In the genomic region with DNA sequence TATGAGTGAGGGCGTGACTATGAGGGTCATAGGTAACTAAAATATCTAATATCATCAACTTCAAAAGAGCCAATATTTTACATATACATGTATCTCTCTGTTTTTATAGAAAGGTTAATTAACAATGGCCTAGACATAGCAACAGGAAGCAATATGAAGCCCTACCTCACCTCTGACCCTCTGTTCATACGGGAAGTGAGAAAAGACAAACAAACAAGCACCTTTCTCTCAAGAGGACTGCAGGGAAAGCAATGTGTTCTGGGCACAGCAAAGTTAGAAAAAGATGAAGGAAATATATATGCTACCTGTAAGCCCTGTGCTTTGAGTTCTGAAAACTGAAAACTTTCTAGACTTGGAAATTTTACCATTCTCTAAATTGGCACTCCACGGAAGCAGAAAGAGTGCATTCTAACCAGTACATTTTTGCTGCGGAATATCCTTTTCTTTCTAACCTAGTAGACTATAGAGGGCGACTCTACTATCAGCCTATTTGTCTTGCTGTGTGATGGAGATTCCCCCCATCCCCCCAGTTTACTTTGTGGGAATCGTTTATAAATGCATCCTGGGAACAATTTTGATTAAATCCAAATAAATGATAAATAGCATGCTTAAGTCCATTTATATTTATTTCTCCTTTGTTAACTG, we compare ENCODE assay signal across 1 cellular context.
TF ChIP-seq lines count a peak whose summit lies in the region.

No MANE protein-coding gene starts in this region.

TF ChIP-seq in SK-N-SH, 30 proteins besides CTCF, POLR2A, EP300 and RAD21 (continued from another document):
- TF ChIP-seq, protein P1, sequence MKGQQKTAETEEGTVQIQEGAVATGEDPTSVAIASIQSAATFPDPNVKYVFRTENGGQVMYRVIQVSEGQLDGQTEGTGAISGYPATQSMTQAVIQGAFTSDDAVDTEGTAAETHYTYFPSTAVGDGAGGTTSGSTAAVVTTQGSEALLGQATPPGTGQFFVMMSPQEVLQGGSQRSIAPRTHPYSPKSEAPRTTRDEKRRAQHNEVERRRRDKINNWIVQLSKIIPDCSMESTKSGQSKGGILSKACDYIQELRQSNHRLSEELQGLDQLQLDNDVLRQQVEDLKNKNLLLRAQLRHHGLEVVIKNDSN (IDR thresholded peaks at IDR 0.05; ENCODE audit: borderline replicate concordance, low read depth): no peak
- TF ChIP-seq, protein P2, sequence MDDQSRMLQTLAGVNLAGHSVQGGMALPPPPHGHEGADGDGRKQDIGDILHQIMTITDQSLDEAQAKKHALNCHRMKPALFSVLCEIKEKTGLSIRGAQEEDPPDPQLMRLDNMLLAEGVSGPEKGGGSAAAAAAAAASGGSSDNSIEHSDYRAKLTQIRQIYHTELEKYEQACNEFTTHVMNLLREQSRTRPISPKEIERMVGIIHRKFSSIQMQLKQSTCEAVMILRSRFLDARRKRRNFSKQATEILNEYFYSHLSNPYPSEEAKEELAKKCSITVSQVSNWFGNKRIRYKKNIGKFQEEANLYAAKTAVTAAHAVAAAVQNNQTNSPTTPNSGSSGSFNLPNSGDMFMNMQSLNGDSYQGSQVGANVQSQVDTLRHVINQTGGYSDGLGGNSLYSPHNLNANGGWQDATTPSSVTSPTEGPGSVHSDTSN (IDR thresholded peaks at IDR 0.05): no peak
- TF ChIP-seq TEAD4 (IDR thresholded peaks at IDR 0.05; ENCODE audit: borderline replicate concordance, insufficient read depth): no peak
